33 cellular contexts compared by ENCODE assay signal in genomic region chr10:102033787-102034186, GRCh38.
"Had no signal": no experiment of that assay in that cellular context is flagged by ENCODE, and none has a peak within 500 bp of the region (broad histone marks: within the 10 kb centered on the region; RNA-seq: fewer than 3 reads in every experiment).

No MANE protein-coding gene starts in this region.

- DNase-seq: activated B cell treated with CpG ODN at 0.5 μM for 24 hours; activated CD4-positive, alpha-beta memory T cell treated with anti-CD3 and anti-CD28 coated beads for 36 hours; activated CD4-positive, alpha-beta T cell treated with anti-CD3 and anti-CD28 coated beads for 4 hours; activated CD4-positive, alpha-beta T cell treated with anti-CD3 and anti-CD28 coated beads, Interleukin-2, amount 10 ng/mL, durations not matched to agents 24 days and 14 days; activated CD4-positive, alpha-beta T cell treated with anti-CD3 and anti-CD28 coated beads, Interleukin-2, amount 50 U/mL, for 1 hour; activated CD4-positive, alpha-beta T cell treated with anti-CD3 and anti-CD28 coated beads, Interleukin-2, amount 50 U/mL, for 4 hours; activated CD4-positive, CD25-positive, alpha-beta regulatory T cell treated with anti-CD3 and anti-CD28 coated beads, Interleukin-2, amount 50 U/mL, for 72 hours; activated CD8-positive, alpha-beta memory T cell treated with anti-CD3 and anti-CD28 coated beads, Interleukin-2, amount 50 U/mL, for 4 hours; activated CD8-positive, alpha-beta T cell treated with anti-CD3 and anti-CD28 coated beads for 36 hours; activated effector memory CD4-positive, alpha-beta T cell treated with anti-CD3 and anti-CD28 coated beads, Interleukin-2, amount 50 U/mL, for 16 hours; activated gamma-delta T cell treated with Interleukin-2 at 50 U/mL for 16 hours; activated naive CD4-positive, alpha-beta T cell; activated naive CD4-positive, alpha-beta T cell treated with anti-CD3 and anti-CD28 coated beads for 36 hours; activated naive CD4-positive, alpha-beta T cell treated with anti-CD3 and anti-CD28 coated beads, Interleukin-2, amount 50 U/mL, for 16 hours; activated naive CD8-positive, alpha-beta T cell treated with anti-CD3 and anti-CD28 coated beads for 36 hours; activated T-cell treated with anti-CD3 and anti-CD28 coated beads for 4 hours; activated T-cell treated with anti-CD3 and anti-CD28 coated beads, Interleukin-2, amount 50 U/mL, for 1 hour; activated T-cell treated with anti-CD3 and anti-CD28 coated beads, Interleukin-2, amount 50 U/mL, for 4 hours; activated T-cell treated with anti-CD3 and anti-CD28 coated beads, Interleukin-2, amount 50 U/mL, for 72 hours; adrenal gland; amniotic stem cell; aorta; body of pancreas; brain microvascular endothelial cell; central memory CD4-positive, alpha-beta T cell; T-helper 1 cell; T1000 had no signal

- H3K9me3 Mint-ChIP-seq: activated B cell treated with CpG ODN at 0.5 μM for 24 hours; activated CD4-positive, alpha-beta memory T cell treated with anti-CD3 and anti-CD28 coated beads for 36 hours; activated CD4-positive, alpha-beta T cell treated with anti-CD3 and anti-CD28 coated beads, Interleukin-2, amount 10 ng/mL, durations not matched to agents 24 days and 14 days; activated CD8-positive, alpha-beta T cell treated with anti-CD3 and anti-CD28 coated beads for 36 hours; activated naive CD4-positive, alpha-beta T cell treated with anti-CD3 and anti-CD28 coated beads for 36 hours; activated naive CD4-positive, alpha-beta T cell treated with anti-CD3 and anti-CD28 coated beads, Interleukin-2, amount 50 U/mL, for 72 hours; activated naive CD8-positive, alpha-beta T cell treated with anti-CD3 and anti-CD28 coated beads for 36 hours; activated T-cell treated with anti-CD3 and anti-CD28 coated beads, Interleukin-2, amount 50 U/mL, for 4 hours; activated T-cell treated with anti-CD3 and anti-CD28 coated beads, Interleukin-2, amount 50 U/mL, for 72 hours; activated T-helper 1 cell treated with anti-CD3 and anti-CD28 coated beads, Interleukin-12 subunit alpha, Interleukin-12 subunit beta, Interleukin-2, Interleukin-4 antibody, amounts not matched to agents 30 ng/mL and 10 ng/mL and 1 ng/mL, durations not matched to agents 14 hours and 24 hours and 36 hours; activated T-helper 17 cell treated with anti-CD3 and anti-CD28 coated beads, Interleukin-2, amount 50 U/mL, for 72 hours; T-helper 1 cell treated with Interleukin-12 subunit alpha and Interleukin-12 subunit beta and Interleukin-4 antibody, amounts not matched to agents 30 μg/mL and 1 μg/mL, for 36 hours had no signal

- H3K27me3 Mint-ChIP-seq: activated B cell treated with CpG ODN at 0.5 μM for 24 hours; activated CD4-positive, alpha-beta memory T cell treated with anti-CD3 and anti-CD28 coated beads for 36 hours; activated CD4-positive, alpha-beta T cell treated with anti-CD3 and anti-CD28 coated beads, Interleukin-2, amount 10 ng/mL, durations not matched to agents 24 days and 14 days; activated CD8-positive, alpha-beta T cell treated with anti-CD3 and anti-CD28 coated beads for 36 hours; activated naive CD8-positive, alpha-beta T cell treated with anti-CD3 and anti-CD28 coated beads for 36 hours; activated T-helper 17 cell treated with anti-CD3 and anti-CD28 coated beads, Interleukin-2, amount 50 U/mL, for 72 hours had no signal

- H3K36me3 ChIP-seq: breast epithelium had no signal

- H3K4me3 ChIP-seq: adrenal gland, body of pancreas, breast epithelium had no signal

- H3K4me3 Mint-ChIP-seq: activated B cell treated with CpG ODN at 0.5 μM for 24 hours; activated CD4-positive, alpha-beta memory T cell treated with anti-CD3 and anti-CD28 coated beads for 36 hours; activated CD4-positive, alpha-beta T cell treated with anti-CD3 and anti-CD28 coated beads, Interleukin-2, amount 10 ng/mL, durations not matched to agents 24 days and 14 days; activated CD8-positive, alpha-beta T cell treated with anti-CD3 and anti-CD28 coated beads for 36 hours; activated naive CD4-positive, alpha-beta T cell treated with anti-CD3 and anti-CD28 coated beads for 36 hours; activated naive CD8-positive, alpha-beta T cell treated with anti-CD3 and anti-CD28 coated beads for 36 hours; activated T-cell treated with anti-CD3 and anti-CD28 coated beads, Interleukin-2, amount 50 U/mL, for 4 hours; activated T-cell treated with anti-CD3 and anti-CD28 coated beads, Interleukin-2, amount 50 U/mL, for 72 hours; activated T-helper 1 cell treated with anti-CD3 and anti-CD28 coated beads, Interleukin-12 subunit alpha, Interleukin-12 subunit beta, Interleukin-2, Interleukin-4 antibody, amounts not matched to agents 30 ng/mL and 10 ng/mL and 1 ng/mL, durations not matched to agents 14 hours and 24 hours and 36 hours; activated T-helper 17 cell treated with anti-CD3 and anti-CD28 coated beads, Interleukin-2, amount 50 U/mL, for 72 hours; T-helper 1 cell treated with Interleukin-12 subunit alpha and Interleukin-12 subunit beta and Interleukin-4 antibody, amounts not matched to agents 30 μg/mL and 1 μg/mL, for 36 hours had no signal

- ATAC-seq: activated CD8-positive, alpha-beta T cell treated with anti-CD3 and anti-CD28 coated beads for 36 hours; activated naive CD4-positive, alpha-beta T cell treated with anti-CD3 and anti-CD28 coated beads, Interleukin-2, amount 50 U/mL, for 72 hours; activated T-cell treated with anti-CD3 and anti-CD28 coated beads, Interleukin-2, amount 50 U/mL, for 4 hours; activated T-cell treated with anti-CD3 and anti-CD28 coated beads, Interleukin-2, amount 50 U/mL, for 72 hours; activated T-helper 17 cell treated with anti-CD3 and anti-CD28 coated beads, Interleukin-2, amount 50 U/mL, for 72 hours; body of pancreas had no signal

- H3K9me3 ChIP-seq: adrenal gland, body of pancreas, breast epithelium had no signal

- H3K27me3 ChIP-seq: adrenal gland, body of pancreas, brain microvascular endothelial cell, breast epithelium had no signal

- H3K4me1 Mint-ChIP-seq: activated B cell treated with CpG ODN at 0.5 μM for 24 hours; activated CD4-positive, alpha-beta T cell treated with anti-CD3 and anti-CD28 coated beads, Interleukin-2, amount 10 ng/mL, durations not matched to agents 24 days and 14 days; activated naive CD8-positive, alpha-beta T cell treated with anti-CD3 and anti-CD28 coated beads for 36 hours; activated T-helper 17 cell treated with anti-CD3 and anti-CD28 coated beads, Interleukin-2, amount 50 U/mL, for 72 hours had no signal

- H3K36me3 Mint-ChIP-seq: activated naive CD4-positive, alpha-beta T cell treated with anti-CD3 and anti-CD28 coated beads, Interleukin-2, amount 50 U/mL, for 72 hours had no signal

- H3K4me1 ChIP-seq: adrenal gland, body of pancreas, breast epithelium had no signal

- H3K27ac Mint-ChIP-seq: activated B cell treated with CpG ODN at 0.5 μM for 24 hours; activated CD4-positive, alpha-beta memory T cell treated with anti-CD3 and anti-CD28 coated beads for 36 hours; activated CD4-positive, alpha-beta T cell treated with anti-CD3 and anti-CD28 coated beads, Interleukin-2, amount 10 ng/mL, durations not matched to agents 24 days and 14 days; activated CD8-positive, alpha-beta T cell treated with anti-CD3 and anti-CD28 coated beads for 36 hours; activated naive CD4-positive, alpha-beta T cell treated with anti-CD3 and anti-CD28 coated beads for 36 hours; activated naive CD4-positive, alpha-beta T cell treated with anti-CD3 and anti-CD28 coated beads, Interleukin-2, amount 50 U/mL, for 72 hours; activated naive CD8-positive, alpha-beta T cell treated with anti-CD3 and anti-CD28 coated beads for 36 hours; activated T-cell treated with anti-CD3 and anti-CD28 coated beads, Interleukin-2, amount 50 U/mL, for 72 hours; activated T-helper 1 cell treated with anti-CD3 and anti-CD28 coated beads, Interleukin-12 subunit alpha, Interleukin-12 subunit beta, Interleukin-2, Interleukin-4 antibody, amounts not matched to agents 30 ng/mL and 10 ng/mL and 1 ng/mL, durations not matched to agents 14 hours and 24 hours and 36 hours; activated T-helper 17 cell treated with anti-CD3 and anti-CD28 coated beads, Interleukin-2, amount 50 U/mL, for 72 hours; T-helper 1 cell treated with Interleukin-12 subunit alpha and Interleukin-12 subunit beta and Interleukin-4 antibody, amounts not matched to agents 30 μg/mL and 1 μg/mL, for 36 hours had no signal

- H3K27ac ChIP-seq: adrenal gland, body of pancreas, brain microvascular endothelial cell, breast epithelium, VCaP had no signal
